ENCODE assay signal across 23 cellular contexts in genomic region chr6:112911949-112912348, GRCh38.
DNase-seq lines count a peak whose midpoint lies in the region; ATAC-seq and TF ChIP-seq lines count a peak whose summit lies in the region.
"Had no signal": no experiment of that assay in that cellular context is flagged by ENCODE, and none has a peak within 500 bp of the region (broad histone marks: within the 10 kb centered on the region; RNA-seq: fewer than 3 reads in every experiment).

No MANE protein-coding gene starts in this region.

- H3K9me3 ChIP-seq in A673 (ENCODE audit: low read depth, low read length, poor library complexity, severe bottlenecking) = no peaks in the 10 kb centered on the region
- H3K9me3 ChIP-seq in GM23248 (ENCODE audit: low read depth) = no peaks in the 10 kb centered on the region
- H3K9me3 ChIP-seq in left ventricle myocardium inferior (replicated peaks) = no peaks in the 10 kb centered on the region
- H3K9me3 ChIP-seq: A549, ascending aorta, esophagus squamous epithelium, sigmoid colon had no signal

- H3K4me1 ChIP-seq in A673 (ENCODE audit: insufficient read depth, low read length, poor library complexity, severe bottlenecking) (peaks cover 24% of the 10 kb centered on the region), GM23248 (ENCODE audit: insufficient read depth) (peaks cover 32% of the 10 kb centered on the region), left ventricle myocardium inferior (peaks cover 15% of the 10 kb centered on the region)
- H3K4me1 ChIP-seq: A549 had no signal

- H3K27ac ChIP-seq in A673 (ENCODE audit: low read depth, low read length, poor library complexity, severe bottlenecking) = no peak overlapping the region
- H3K27ac ChIP-seq in GM23248 = no peak overlapping the region
- peak overlapping the region; percentile 69 for H3K27ac ChIP-seq in left ventricle myocardium inferior (replicated peaks)
- H3K27ac ChIP-seq: A549, ascending aorta, esophagus squamous epithelium, KMS-11 had no signal

- no peak for ATAC-seq in GM19452 (IDR thresholded peaks at IDR 0.05; ENCODE audit: unreplicated experiment)
- ATAC-seq: A549; activated T-cell treated with anti-CD3 and anti-CD28 coated beads, Interleukin-2, amount 50 U/mL, for 72 hours; left colon; natural killer cell had no signal

- in situ Hi-C loops in GM23248 (cut with MboI) = no loop called here

- POLR2A ChIA-PET in A673 (lab: Charles Lee; ENCODE audit: low non-redundant PET) = no interaction called here

- H4K20me1 ChIP-seq in GM23248 (ENCODE audit: insufficient read depth) = no peaks in the 10 kb centered on the region

- BruUV-seq in A673 (replicated peaks; lab: Mats Ljungman, UMichigan) = no TSS peak

- CTCF ChIA-PET in A673 (lab: Charles Lee) = interaction anchor here (1.0 kb wide), 1 partner anchor 31 kb away, joined by 4 read pairs; no protein-coding TSS in a partner anchor

- H3K9me2 ChIP-seq in GM23248 (ENCODE audit: insufficient read depth) = no peaks in the 10 kb centered on the region

- no peak overlapping the region for H3K9ac ChIP-seq in GM23248
- H3K9ac ChIP-seq: KMS-11 had no signal

- H3K79me2 ChIP-seq in GM23248 (ENCODE audit: insufficient read depth) = no peaks in the 10 kb centered on the region

- H2AFZ ChIP-seq in GM23248 = no peak overlapping the region

- H3K4me3 ChIP-seq in A673 (ENCODE audit: low read depth, low read length, poor library complexity, severe bottlenecking) (no peak overlapping the region), GM23248 (no peak overlapping the region), choroid plexus epithelial cell (ENCODE audit: low read depth, low read length) (no peak overlapping the region), left ventricle myocardium inferior (no peak overlapping the region)
- H3K4me3 ChIP-seq: A549, ascending aorta, esophagus squamous epithelium, sigmoid colon had no signal

- H3F3A ChIP-seq in GM23248 (ENCODE audit: insufficient read depth) = peaks cover 16% of the 10 kb centered on the region

- intact Hi-C loops in A673 (cut with micrococcal nuclease; ENCODE audit: unreplicated experiment) = loop anchor here (2.0 kb wide), 1 partner anchor 73 kb away; no protein-coding TSS in a partner anchor
- intact Hi-C loops in left ventricle myocardium inferior (cut with micrococcal nuclease) = no loop called here

- H3K27me3 ChIP-seq in A673 (replicated peaks; ENCODE audit: insufficient read depth, low read depth, low read length, poor library complexity) (no peaks in the 10 kb centered on the region), GM23248 (replicated peaks; ENCODE audit: insufficient read depth) (no peaks in the 10 kb centered on the region), left ventricle myocardium inferior (ENCODE audit: low read depth) (no peaks in the 10 kb centered on the region)
- H3K27me3 ChIP-seq: ascending aorta, esophagus squamous epithelium, sigmoid colon had no signal

- TF ChIP-seq CTCF in A673 (conservative IDR thresholded peaks at IDR 0.05; ENCODE audit: low read depth, low read length) (no peak), choroid plexus epithelial cell (conservative IDR thresholded peaks at IDR 0.05; ENCODE audit: low read depth, low read length) (no peak), left ventricle myocardium inferior (IDR thresholded peaks at IDR 0.05; ENCODE audit: borderline replicate concordance) (no peak)

- DNase-seq in A673 (ENCODE audit: low spot score) = peak; percentile 90
- peak; percentile 13 for DNase-seq in GM23248
- DNase-seq in choroid plexus epithelial cell (ENCODE audit: low read depth) = peak; percentile 22
- no peak for DNase-seq in left ventricle myocardium inferior
- no peak for DNase-seq in GF-D8 (lab: John Stamatoyannopoulos, UW)
- no peak for DNase-seq in T-helper 1 cell
- no peak for DNase-seq in activated CD4-positive, alpha-beta T cell treated with anti-CD3 and anti-CD28 coated beads, Interleukin-2, amount 50 U/mL, for 48 hours
- DNase-seq: activated CD4-positive, alpha-beta T cell treated with anti-CD3 and anti-CD28 coated beads for 4 hours; activated naive CD4-positive, alpha-beta T cell treated with anti-CD3 and anti-CD28 coated beads, Interleukin-2, amount 10 ng/mL, durations not matched to agents 7 days and 5 days; activated T-cell treated with anti-CD3 and anti-CD28 coated beads, Interleukin-2, amount 50 U/mL, for 72 hours; CD4-positive, alpha-beta T cell; cerebellar nuclear complex; effector CD4-positive, alpha-beta T cell; esophagus squamous epithelium; left colon; natural killer cell; NCI-H187 treated with DMSO at 0.1 percent for 48 hours; NCI-H748 treated with DMSO at 0.1 percent for 48 hours; sigmoid colon had no signal

- H3K36me3 ChIP-seq in A673 (ENCODE audit: insufficient read depth, low read length, poor library complexity, severe bottlenecking) (no peaks in the 10 kb centered on the region), GM23248 (ENCODE audit: low read depth) (no peaks in the 10 kb centered on the region), left ventricle myocardium inferior (no peaks in the 10 kb centered on the region)
- H3K36me3 ChIP-seq: ascending aorta, esophagus squamous epithelium, sigmoid colon had no signal

- 37 to 42% methylated on average over 3 of the region's 3 CpGs for WGBS in GM23248 (ENCODE audit: low coverage in 1 of 2, low lambda C conversion rate in 2 of 2, missing lambda C conversion rate in 2 of 2), 2 experiments

- no peak overlapping the region for H3K4me2 ChIP-seq in GM23248 (ENCODE audit: unreplicated experiment)
- H3K4me2 ChIP-seq: A549, KMS-11 had no signal

Comparison
In these comparisons a context has a peak if more than half of its experiments do, and no peak if none do; other contexts are left out.
1. DNase-seq: peak in A673 (single experiment), GM23248 (single experiment) and choroid plexus epithelial cell (single experiment); none in left ventricle myocardium inferior (single experiment), GF-D8 (single experiment), T-helper 1 cell (0 of 5) and activated CD4-positive, alpha-beta T cell treated with anti-CD3 and anti-CD28 coated beads, Interleukin-2, amount 50 U/mL, for 48 hours (0 of 2).